Comparison of ENCODE assay signal across 22 cellular contexts in the genomic region with DNA sequence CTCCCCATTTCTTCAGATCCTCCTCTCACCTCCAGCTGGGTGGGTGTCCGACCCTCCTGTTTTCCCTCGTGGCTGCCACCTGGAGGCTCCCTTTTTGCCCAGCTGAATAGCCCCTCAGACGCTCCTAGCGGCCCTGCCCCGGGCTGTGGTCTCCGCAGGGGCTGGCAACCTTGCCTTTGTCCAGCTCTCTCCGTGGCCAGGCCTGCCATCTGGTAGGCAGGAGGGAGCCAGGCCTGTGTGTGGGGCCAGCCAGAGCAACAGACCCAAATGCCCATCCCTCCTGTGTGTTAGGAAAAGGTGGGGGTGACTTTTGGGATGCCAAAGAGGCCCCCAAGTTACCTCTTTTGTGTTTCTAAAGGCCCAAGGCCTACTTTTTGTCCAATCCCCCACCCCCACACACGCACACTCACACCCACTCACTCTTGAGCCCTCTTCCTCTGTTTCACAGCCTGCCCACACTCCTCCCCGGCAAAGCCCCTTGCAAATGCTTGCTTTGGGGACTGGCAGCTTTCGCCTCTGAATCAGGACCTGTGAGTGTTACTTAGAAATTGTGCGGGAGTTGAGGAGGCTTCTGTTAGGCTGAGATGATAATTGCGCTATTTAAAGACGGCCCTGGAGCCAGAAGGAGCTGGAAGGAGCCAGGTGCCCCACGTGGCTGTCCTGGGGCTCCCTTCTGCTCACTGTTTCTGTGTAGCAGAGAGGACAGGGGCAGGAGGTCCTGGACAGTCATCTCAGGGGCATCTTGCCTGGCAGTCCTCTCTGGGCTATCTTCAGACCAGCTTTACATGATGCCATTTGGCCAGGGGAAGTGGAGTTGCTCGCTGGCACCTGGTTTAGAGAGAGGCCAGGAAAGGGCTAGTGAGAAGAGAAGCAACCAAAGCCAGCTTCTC. TPM values are rescaled to one million over a fixed set of nuclear protein-coding genes. Genes with fewer than 3 reads are reported as not detected.
DNase-seq lines count a peak whose midpoint lies in the region; ATAC-seq and TF ChIP-seq lines count a peak whose summit lies in the region.
"Had no signal": no experiment of that assay in that cellular context is flagged by ENCODE, and none has a peak within 500 bp of the region (broad histone marks: within the 10 kb centered on the region; RNA-seq: fewer than 3 reads in every experiment).

No MANE protein-coding gene starts in this region.

- TF ChIP-seq CTCF in left ventricle myocardium inferior (IDR thresholded peaks at IDR 0.05; ENCODE audit: borderline replicate concordance): no peak

- H3K27me3 ChIP-seq in left ventricle myocardium inferior (ENCODE audit: low read depth): no peaks in the 10 kb centered on the region
- H3K27me3 ChIP-seq in skeletal muscle tissue (ENCODE audit: control insufficient read depth in 3 of 3, insufficient read depth in 3 of 3, low read length in 3 of 3): no peaks in the 10 kb centered on the region

- no peaks in the 10 kb centered on the region for H3K9me3 Mint-ChIP-seq in activated naive CD4-positive, alpha-beta T cell treated with anti-CD3 and anti-CD28 coated beads for 36 hours
- H3K9me3 Mint-ChIP-seq: CD4-positive, alpha-beta T cell; T-helper 2 cell treated with Interferon-gamma antibody and Interleukin-4, amounts not matched to agents 5 μg/mL and 100 μg/mL, for 36 hours had no signal

- intact Hi-C loops in left ventricle myocardium inferior (cut with micrococcal nuclease) (no loop called here), left ventricle myocardium superior (cut with micrococcal nuclease) (loop anchor here (5.0 kb wide), 1 partner anchor 182 kb away; no protein-coding TSS in a partner anchor)
- intact Hi-C loops in activated naive CD4-positive, alpha-beta T cell treated with anti-CD3 and anti-CD28 coated beads for 36 hours (cut with micrococcal nuclease): loop anchor here (5.0 kb wide), 1 partner anchor 302 kb away; no protein-coding TSS in a partner anchor

- no peaks in the 10 kb centered on the region for H3K4me1 Mint-ChIP-seq in activated naive CD4-positive, alpha-beta T cell treated with anti-CD3 and anti-CD28 coated beads for 36 hours (ENCODE audit: low read depth)

- ATAC-seq in left ventricle myocardium superior (no peak), HG02571 (IDR thresholded peaks at IDR 0.05; ENCODE audit: unreplicated experiment) (no peak)
- ATAC-seq: activated CD4-positive, CD25-positive, alpha-beta regulatory T cell treated with anti-CD3 and anti-CD28 coated beads, Interleukin-2, amount 50 U/mL, for 24 hours; PC-3 had no signal

- H3K36me3 ChIP-seq in left ventricle myocardium inferior: no peaks in the 10 kb centered on the region
- no peaks in the 10 kb centered on the region for H3K36me3 ChIP-seq in skeletal muscle tissue (ENCODE audit: control insufficient read depth in 3 of 3, insufficient read depth in 3 of 3, low read length in 3 of 3)
- H3K36me3 ChIP-seq: adrenal gland had no signal

- peaks cover 56% of the 10 kb centered on the region for H3K4me1 ChIP-seq in left ventricle myocardium inferior
- peaks cover 50 to 86% (median 63%) of the 10 kb centered on the region in 3 donors for H3K4me1 ChIP-seq in skeletal muscle tissue (ENCODE audit: control insufficient read depth in 3 of 3, insufficient read depth in 3 of 3, low read length in 3 of 3)
- H3K4me1 ChIP-seq: adrenal gland had no signal

- no peak overlapping the region for H3K27ac Mint-ChIP-seq in activated naive CD4-positive, alpha-beta T cell treated with anti-CD3 and anti-CD28 coated beads for 36 hours
- H3K27ac Mint-ChIP-seq: CD4-positive, alpha-beta T cell; T-helper 2 cell treated with Interferon-gamma antibody and Interleukin-4, amounts not matched to agents 5 μg/mL and 100 μg/mL, for 36 hours had no signal

- H3K27ac ChIP-seq in left ventricle myocardium inferior (replicated peaks): peak overlapping the region; percentile 87
- peak overlapping the region; percentile 14 for H3K27ac ChIP-seq in angular gyrus (ENCODE audit: low read depth, low read length)
- H3K27ac ChIP-seq in skeletal muscle tissue (ENCODE audit: low read depth, low read length): peak overlapping the region; percentile 99
- H3K27ac ChIP-seq: adrenal gland had no signal

- peaks cover 2% of the 10 kb centered on the region for H3K27me3 Mint-ChIP-seq in activated naive CD4-positive, alpha-beta T cell treated with anti-CD3 and anti-CD28 coated beads for 36 hours (ENCODE audit: low read depth)

- no peaks in the 10 kb centered on the region for H3K36me3 Mint-ChIP-seq in activated naive CD4-positive, alpha-beta T cell treated with anti-CD3 and anti-CD28 coated beads for 36 hours (ENCODE audit: low read depth)

- peak overlapping the region; percentile 40 to 82 (median 78) for H3K9ac ChIP-seq in skeletal muscle tissue (ENCODE audit: low read depth in 1 of 3, low read length in 3 of 3)

- DNase-seq in left ventricle myocardium inferior: no peak
- DNase-seq in left ventricle myocardium superior: no peak
- DNase-seq in iPS-NIHi11 (ENCODE audit: low spot score): peak; percentile 22
- no peak for DNase-seq in KG1 (lab: John Stamatoyannopoulos, UW)
- no peak for DNase-seq in activated naive CD4-positive, alpha-beta T cell treated with anti-CD3 and anti-CD28 coated beads for 36 hours
- DNase-seq: DND-41; hippocampal formation; midbrain; NCI-H1092; NCI-H2029 treated with DMSO at 0.1 percent for 48 hours; PC-3; stimulated activated CD4-positive, alpha-beta T cell treated with anti-CD3 and anti-CD28 coated beads, Interleukin-4, amount 100 ng/mL, for 1 hour had no signal

- CTCF ChIA-PET in activated naive CD4-positive, alpha-beta T cell treated with anti-CD3 and anti-CD28 coated beads for 36 hours (lab: Charles Lee): interaction anchor here (0.6 to 2.8 kb wide), 7 partner anchors 7 to 303 kb away, joined by 3 to 13 read pairs (median 6); a partner anchor contains a TSS

- no peaks in the 10 kb centered on the region for H3K9me3 ChIP-seq in left ventricle myocardium inferior (replicated peaks)
- H3K9me3 ChIP-seq in skeletal muscle tissue (ENCODE audit: control insufficient read depth in 3 of 3, low read length in 3 of 3): no peaks in the 10 kb centered on the region
- H3K9me3 ChIP-seq: adrenal gland had no signal

- H3K4me3 Mint-ChIP-seq in activated naive CD4-positive, alpha-beta T cell treated with anti-CD3 and anti-CD28 coated beads for 36 hours: no peak overlapping the region
- H3K4me3 Mint-ChIP-seq: CD4-positive, alpha-beta T cell; T-helper 2 cell treated with Interferon-gamma antibody and Interleukin-4, amounts not matched to agents 5 μg/mL and 100 μg/mL, for 36 hours had no signal

- H3K4me3 ChIP-seq in left ventricle myocardium inferior (no peak overlapping the region), skeletal muscle tissue (ENCODE audit: low read length in 3 of 3) (peak overlapping the region in 1 of 3 donors; percentile 7)
- H3K4me3 ChIP-seq: adrenal gland had no signal

RNA-seq across cellular contexts. Expression of a gene that starts 9.1 kb away (rescaled TPM):
- total RNA-seq in left ventricle myocardium inferior: 24.8 TPM
- total RNA-seq in left ventricle myocardium superior: 21.3 TPM
- 15.7 TPM for total RNA-seq in skeletal muscle tissue
- 1 to 10 TPM; 4.5 to 6.5 TPM for total RNA-seq in activated naive CD4-positive, alpha-beta T cell treated with anti-CD3 and anti-CD28 coated beads for 36 hours

RNA-seq across cellular contexts. Expression of a gene that starts 28.2 kb away (rescaled TPM):
- total RNA-seq in left ventricle myocardium inferior: 21.8 TPM
- total RNA-seq in left ventricle myocardium superior: 24.3 TPM
- total RNA-seq in skeletal muscle tissue: 42.3 TPM
- 10 to 100 TPM; 80.3 to 90.6 TPM for total RNA-seq in activated naive CD4-positive, alpha-beta T cell treated with anti-CD3 and anti-CD28 coated beads for 36 hours

RNA-seq across cellular contexts. Expression of a gene that starts 50.5 kb away (rescaled TPM):
- total RNA-seq in left ventricle myocardium inferior (not detected), left ventricle myocardium superior (not detected), skeletal muscle tissue (247 TPM)
- total RNA-seq in activated naive CD4-positive, alpha-beta T cell treated with anti-CD3 and anti-CD28 coated beads for 36 hours: not detected
- total RNA-seq: activated CD8-positive, alpha-beta memory T cell treated with anti-CD3 and anti-CD28 coated beads for 36 hours; adrenal gland; CD4-positive, alpha-beta T cell; kidney epithelial cell; PC-3; SK-MEL-5 had no signal

Comparison
In these comparisons a context has a peak if more than half of its experiments do, and no peak if none do; other contexts are left out.
1. H3K27ac ChIP-seq: peak in every context shown above with its lines; median percentile 99 in skeletal muscle tissue; 87 in left ventricle myocardium inferior; 14 in angular gyrus.
2. RNA of a gene that starts 50.5 kb away (total RNA-seq): 247 TPM in skeletal muscle tissue (single experiment); not detected in left ventricle myocardium inferior (single experiment), not detected in left ventricle myocardium superior (single experiment) and not detected in activated naive CD4-positive, alpha-beta T cell treated with anti-CD3 and anti-CD28 coated beads for 36 hours; every median in the first group is over 100 times any median in the second.